ENCODE assay signal across 8 cellular contexts in genomic region chr12:121802843-121803698, GRCh38. TPM values are rescaled to one million over a fixed set of nuclear protein-coding genes. Genes with fewer than 3 reads are reported as not detected.
DNase-seq lines count a peak whose midpoint lies in the region; ATAC-seq, FAIRE-seq and TF ChIP-seq lines count a peak whose summit lies in the region.

No MANE protein-coding gene starts in this region.

- H3K9ac ChIP-seq in muscle layer of colon (ENCODE audit: low read length): peak overlapping the region; percentile 97

- TF ChIP-seq CTCF in esophagus muscularis mucosa (IDR thresholded peaks at IDR 0.05): no peak

- H3K9me3 ChIP-seq in esophagus muscularis mucosa (no peaks in the 10 kb centered on the region), muscle layer of colon (ENCODE audit: low read length) (no peaks in the 10 kb centered on the region)

- FAIRE-seq in RCC 7860 (lab: Jason Lieb, UNC): peak; percentile 43

- WGBS in esophagus muscularis mucosa: under 1% methylated on average over 45 of the region's 65 CpGs

- TF ChIP-seq POLR2A in esophagus muscularis mucosa (IDR thresholded peaks at IDR 0.05; ENCODE audit: low read depth): peak; percentile 95

- DNase-seq in DMS 273 treated with DMSO at 0.1 percent for 48 hours (lab: John Stamatoyannopoulos, UW): peak; percentile 83
- peak; percentile 98 to 99 for DNase-seq in Kasumi-1 (lab: John Stamatoyannopoulos, UW)
- DNase-seq in RCC 7860 (ENCODE audit: low spot score): peak; percentile 81
- DNase-seq in activated T-helper 1 cell treated with Interleukin-2 at 50 U/mL for 16 hours (ENCODE audit: low read depth): peak; percentile 75
- DNase-seq in esophagus muscularis mucosa (ENCODE audit: extremely low spot score): peak; percentile 99
- DNase-seq in stimulated activated CD8-positive, alpha-beta memory T cell treated with anti-CD3 and anti-CD28 coated beads, Interleukin-7, amount 100 ng/mL, for 24 hours (ENCODE audit: low read depth): peak; percentile 69

- H3K27me3 ChIP-seq in esophagus muscularis mucosa (no peaks in the 10 kb centered on the region), muscle layer of colon (ENCODE audit: control insufficient read depth in 1 of 2, insufficient read depth in 2 of 2, low read length in 2 of 2) (no peaks in the 10 kb centered on the region)

- intact Hi-C loops in esophagus muscularis mucosa (cut with DNase I): no loop called here

- H3K4me1 ChIP-seq in esophagus muscularis mucosa: peaks cover 43 to 57% (median 47%) of the 10 kb centered on the region in 4 donors
- peaks cover 31% of the 10 kb centered on the region for H3K4me1 ChIP-seq in muscle layer of colon (ENCODE audit: insufficient read depth, low read length)

- H3K4me3 ChIP-seq in esophagus muscularis mucosa (peak overlapping the region; percentile 65 to 94 (median 84)), muscle layer of colon (ENCODE audit: low read depth in 1 of 2, low read length in 2 of 2) (peak overlapping the region; percentile 60 to 76)

- no peak for TF ChIP-seq EP300 in esophagus muscularis mucosa (IDR thresholded peaks at IDR 0.05)

- ATAC-seq in GM21717 (IDR thresholded peaks at IDR 0.05; ENCODE audit: unreplicated experiment): peak; percentile 35

- H3K36me3 ChIP-seq in esophagus muscularis mucosa (peaks cover 0 to 17% (median 6%) of the 10 kb centered on the region in 4 donors), muscle layer of colon (ENCODE audit: insufficient read depth, low read length) (peaks cover 11% of the 10 kb centered on the region)

- H3K27ac ChIP-seq in esophagus muscularis mucosa (replicated peaks in 1 of 4): peak overlapping the region; percentile 97 to 100 (median 100)
- peak overlapping the region; percentile 91 for H3K27ac ChIP-seq in muscle layer of colon (ENCODE audit: low read depth, low read length)

RNA-seq across cellular contexts. Expression of gene SETD1B, which starts 0.7 kb away (rescaled TPM):
- 10 to 100 TPM in 3 of 4 donors, 1 to 10 TPM in 1; 9.4 to 27.1 (median 19.9) TPM for total RNA-seq in esophagus muscularis mucosa

RNA-seq across cellular contexts. Expression of gene RHOF, which starts 9.6 kb away (rescaled TPM):
- 10 to 100 TPM in 3 of 4 donors, 1 to 10 TPM in 1; 7.0 to 23.2 (median 15.9) TPM for total RNA-seq in esophagus muscularis mucosa

RNA-seq across cellular contexts. Expression of gene HPD, which starts 55.6 kb away (rescaled TPM):
- 1 to 10 TPM in 2 of 4 donors, under 1 TPM in 2; 0.65 to 3.3 (median 1.3) TPM for total RNA-seq in esophagus muscularis mucosa

Comparison
In these comparisons a context has a peak if more than half of its experiments do, and no peak if none do; other contexts are left out.
1. Peak in every context shown above with its lines: DNase-seq, ATAC-seq, H3K4me3 ChIP-seq and H3K27ac ChIP-seq.